ENCODE assay signal across 10 cellular contexts in the genomic region with DNA sequence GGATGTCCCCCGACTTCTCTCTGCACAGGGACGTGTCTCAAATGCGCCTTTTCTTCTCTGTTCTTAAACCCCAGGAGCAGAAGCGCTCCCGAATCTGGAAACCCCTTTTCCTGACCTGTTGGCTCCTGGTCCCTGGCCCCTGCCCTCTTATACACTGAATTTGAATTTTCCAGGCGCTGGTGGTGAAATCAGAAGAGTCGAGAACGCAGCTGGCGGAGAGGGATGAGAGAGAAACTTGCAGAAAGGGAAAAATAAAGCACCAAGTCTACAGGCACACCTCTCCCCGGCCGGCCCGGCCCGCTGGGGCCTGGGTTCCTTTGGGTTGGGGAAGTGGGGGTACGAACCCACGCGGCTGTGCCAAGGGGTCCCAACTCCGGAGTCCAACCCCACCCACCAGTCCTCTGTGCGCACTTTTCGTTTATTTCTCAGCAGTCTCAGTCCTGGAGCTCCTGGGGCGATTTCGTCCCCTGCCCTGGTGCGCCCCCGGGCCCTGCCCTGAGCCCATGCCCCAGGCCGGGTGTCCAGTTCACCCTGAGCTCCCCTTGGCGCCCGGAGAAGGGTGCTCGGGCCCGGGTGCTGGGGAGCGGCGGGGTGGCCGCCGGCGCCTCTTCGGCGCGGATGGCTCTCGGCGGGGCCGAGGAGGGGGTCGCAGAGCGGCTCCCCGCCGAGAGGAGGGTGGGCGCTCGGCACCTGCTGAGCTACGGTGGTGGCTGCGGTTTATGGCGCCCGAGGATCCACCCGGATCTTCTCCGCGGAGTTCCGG. TPM values are rescaled to one million over a fixed set of nuclear protein-coding genes. Genes with fewer than 3 reads are reported as not detected.
DNase-seq lines count a peak whose midpoint lies in the region; ATAC-seq and TF ChIP-seq lines count a peak whose summit lies in the region.
"Had no signal": no experiment of that assay in that cellular context is flagged by ENCODE, and none has a peak within 500 bp of the region (broad histone marks: within the 10 kb centered on the region; RNA-seq: fewer than 3 reads in every experiment).

No MANE protein-coding gene starts in this region.

- H3K4me3 ChIP-seq in AG04449 (ENCODE audit: low read depth, low read length) (peak overlapping the region; percentile 28), GM23338 (peak overlapping the region; percentile 41), lower lobe of right lung (peak overlapping the region; percentile 32)

- H3K9me3 Mint-ChIP-seq in GM23338: peaks cover 6% of the 10 kb centered on the region; the same call in 1 of the 3 replicates
- no peaks in the 10 kb centered on the region for H3K9me3 Mint-ChIP-seq in activated T-helper 2 cell treated with anti-CD3 and anti-CD28 coated beads, Interferon-gamma antibody, Interleukin-2, Interleukin-4, amounts not matched to agents 10 μg/mL and 5 μg/mL and 100 μg/mL, durations not matched to agents 14 hours and 24 hours and 36 hours

- POLR2A ChIA-PET in AG04449 (lab: Yijun Ruan, JAX): interaction anchor here (1.1 to 1.5 kb wide), 2 partner anchors 15 to 27 kb away, joined by 5 to 6 read pairs; partner anchors contain the start of genes CBX4 and CBX8

- no peaks in the 10 kb centered on the region for H3K9me3 ChIP-seq in lower lobe of right lung

- no peak for TF ChIP-seq CTCF in AG04449 (IDR thresholded peaks at IDR 0.05; ENCODE audit: insufficient read depth, low read length, missing control alignments)
- TF ChIP-seq CTCF in GM23338 (conservative IDR thresholded peaks at IDR 0.05; ENCODE audit: low read depth in 2 of 2): no peak
- TF ChIP-seq CTCF in lower lobe of right lung (IDR thresholded peaks at IDR 0.05): no peak

- no peak overlapping the region for H2AFZ ChIP-seq in GM23338

- H3K36me3 Mint-ChIP-seq in GM23338 (ENCODE audit: low read depth): peaks cover 4% of the 10 kb centered on the region; the same call in 1 of the 3 replicates
- no peaks in the 10 kb centered on the region for H3K36me3 Mint-ChIP-seq in activated T-helper 2 cell treated with anti-CD3 and anti-CD28 coated beads, Interferon-gamma antibody, Interleukin-2, Interleukin-4, amounts not matched to agents 10 μg/mL and 5 μg/mL and 100 μg/mL, durations not matched to agents 14 hours and 24 hours and 36 hours (ENCODE audit: low read depth)

- H3K9me2 ChIP-seq in GM23338 (ENCODE audit: insufficient read depth): no peaks in the 10 kb centered on the region

- peaks cover 90% of the 10 kb centered on the region for H3K27me3 Mint-ChIP-seq in GM23338 (ENCODE audit: insufficient read depth, low read depth, poor library complexity)
- H3K27me3 Mint-ChIP-seq in activated T-helper 2 cell treated with anti-CD3 and anti-CD28 coated beads, Interferon-gamma antibody, Interleukin-2, Interleukin-4, amounts not matched to agents 10 μg/mL and 5 μg/mL and 100 μg/mL, durations not matched to agents 14 hours and 24 hours and 36 hours (ENCODE audit: low read depth): peaks cover 55% of the 10 kb centered on the region

- peaks cover 9% of the 10 kb centered on the region; the same call in 1 of the 2 replicates for H4K20me1 ChIP-seq in GM23338 (replicated peaks; ENCODE audit: insufficient read depth)

- H3F3A ChIP-seq in GM23338 (replicated peaks; ENCODE audit: low read depth): peaks cover 35% of the 10 kb centered on the region

- no peak overlapping the region for H3K27ac ChIP-seq in GM23338 (ENCODE audit: low read depth)
- no peak overlapping the region for H3K27ac ChIP-seq in lower lobe of right lung

- H3K4me1 Mint-ChIP-seq in GM23338: peaks cover 32% of the 10 kb centered on the region
- peaks cover 23% of the 10 kb centered on the region for H3K4me1 Mint-ChIP-seq in activated T-helper 2 cell treated with anti-CD3 and anti-CD28 coated beads, Interferon-gamma antibody, Interleukin-2, Interleukin-4, amounts not matched to agents 10 μg/mL and 5 μg/mL and 100 μg/mL, durations not matched to agents 14 hours and 24 hours and 36 hours (ENCODE audit: low read depth)

- intact Hi-C loops in activated T-helper 2 cell treated with anti-CD3 and anti-CD28 coated beads, Interferon-gamma antibody, Interleukin-2, Interleukin-4, amounts not matched to agents 10 μg/mL and 5 μg/mL and 100 μg/mL, durations not matched to agents 14 hours and 24 hours and 36 hours (cut with micrococcal nuclease): no loop called here
- intact Hi-C loops in lower lobe of right lung (cut with DNase I): no loop called here

- ATAC-seq in GM23338 (no peak), lower lobe of right lung (no peak), HG02588 (IDR thresholded peaks at IDR 0.05; ENCODE audit: unreplicated experiment) (no peak), HG03378 (IDR thresholded peaks at IDR 0.05; ENCODE audit: unreplicated experiment) (no peak), esophagus mucosa (no peak)

- no peaks in the 10 kb centered on the region for H3K36me3 ChIP-seq in GM23338 (ENCODE audit: insufficient read depth)
- no peaks in the 10 kb centered on the region for H3K36me3 ChIP-seq in lower lobe of right lung

- no peak for DNase-seq in AG04449 (ENCODE audit: low read depth, low spot score)
- DNase-seq in GM23338 (ENCODE audit: low spot score): no peak
- no peak for DNase-seq in activated T-helper 2 cell treated with anti-CD3 and anti-CD28 coated beads, Interferon-gamma antibody, Interleukin-2, Interleukin-4, amounts not matched to agents 10 μg/mL and 5 μg/mL and 100 μg/mL, durations not matched to agents 14 hours and 24 hours and 36 hours (ENCODE audit: low spot score)
- DNase-seq in lower lobe of right lung: no peak
- DNase-seq in stimulated activated CD4-positive, alpha-beta T cell treated with anti-CD3 and anti-CD28 coated beads, Interleukin-2, amount 100 ng/mL, for 48 hours: no peak
- DNase-seq: posterior cingulate gyrus, SIG-M5 had no signal

- no peak overlapping the region for H3K27ac Mint-ChIP-seq in GM23338
- H3K27ac Mint-ChIP-seq in activated T-helper 2 cell treated with anti-CD3 and anti-CD28 coated beads, Interferon-gamma antibody, Interleukin-2, Interleukin-4, amounts not matched to agents 10 μg/mL and 5 μg/mL and 100 μg/mL, durations not matched to agents 14 hours and 24 hours and 36 hours: no peak overlapping the region

- H3K4me1 ChIP-seq in GM23338 (ENCODE audit: insufficient read depth) (peaks cover 35% of the 10 kb centered on the region), lower lobe of right lung (peaks cover 44% of the 10 kb centered on the region)

- H3K27me3 ChIP-seq in GM23338 (ENCODE audit: insufficient read depth) (peaks cover 94% of the 10 kb centered on the region), lower lobe of right lung (ENCODE audit: low read depth) (peaks cover 89% of the 10 kb centered on the region)

- H3K4me2 ChIP-seq in GM23338: peak overlapping the region; percentile 77

- H3K4me3 Mint-ChIP-seq in GM23338: peak overlapping the region; percentile 65
- H3K4me3 Mint-ChIP-seq in activated T-helper 2 cell treated with anti-CD3 and anti-CD28 coated beads, Interferon-gamma antibody, Interleukin-2, Interleukin-4, amounts not matched to agents 10 μg/mL and 5 μg/mL and 100 μg/mL, durations not matched to agents 14 hours and 24 hours and 36 hours (ENCODE audit: low read depth): peak overlapping the region; percentile 51

- CTCF ChIA-PET in AG04449 (lab: Yijun Ruan, JAX): interaction anchor here (0.8 to 3.0 kb wide), 11 partner anchors 11 to 196 kb away, joined by 3 to 19 read pairs (median 4); partner anchors contain the start of gene CBX8

- no peaks in the 10 kb centered on the region for H3K79me2 ChIP-seq in GM23338 (replicated peaks; ENCODE audit: insufficient read depth)

TF ChIP-seq in GM23338, 12 proteins besides CTCF, POLR2A, EP300 and RAD21:
- TF ChIP-seq EZH2phosphoT487 (IDR thresholded peaks at IDR 0.05; ENCODE audit: unreplicated experiment) (peak; percentile 20), POLR2AphosphoS5 (IDR thresholded peaks at IDR 0.05; ENCODE audit: low read depth) (no peak), EZH2 (IDR thresholded peaks at IDR 0.05; ENCODE audit: low read depth, unreplicated experiment) (peak; percentile 98)

RNA-seq across cellular contexts. Expression of gene CBX8, which starts 15.5 kb away (rescaled TPM):
- 0.16 and 1.0 TPM in 2 replicates for total RNA-seq in GM23338 (2014; rRNA removed; shearing (Covaris generic))
- 1.1 and 1.3 TPM in 2 replicates for polyA plus RNA-seq in GM23338 (2016; fragmentation: Nextera tagmentation; extraction: Ambion mirVana)
- total RNA-seq in activated T-helper 2 cell treated with anti-CD3 and anti-CD28 coated beads, Interferon-gamma antibody, Interleukin-2, Interleukin-4, amounts not matched to agents 10 μg/mL and 5 μg/mL and 100 μg/mL, durations not matched to agents 14 hours and 24 hours and 36 hours: 8.6 and 9.9 TPM in 2 replicates
- total RNA-seq in lower lobe of right lung: 5.8 TPM
- total RNA-seq in esophagus mucosa: 3.8 TPM

RNA-seq across cellular contexts. Expression of gene CBX4, which starts 26.9 kb away (rescaled TPM):
- 4.6 and 5.7 TPM in 2 replicates for total RNA-seq in GM23338 (2014; rRNA removed; shearing (Covaris generic))
- polyA plus RNA-seq in GM23338 (2016; fragmentation: Nextera tagmentation; extraction: Ambion mirVana): 1.4 TPM in 2 replicates
- total RNA-seq in activated T-helper 2 cell treated with anti-CD3 and anti-CD28 coated beads, Interferon-gamma antibody, Interleukin-2, Interleukin-4, amounts not matched to agents 10 μg/mL and 5 μg/mL and 100 μg/mL, durations not matched to agents 14 hours and 24 hours and 36 hours: 18.5 and 25.0 TPM in 2 replicates
- total RNA-seq in lower lobe of right lung (20.6 TPM), esophagus mucosa (25.2 TPM)

RNA-seq across cellular contexts. Expression of gene CBX2, which starts 34.4 kb away (rescaled TPM):
- total RNA-seq in GM23338 (2014; rRNA removed; shearing (Covaris generic)): 91.1 and 114 TPM in 2 replicates
- 26.6 and 29.2 TPM in 2 replicates for polyA plus RNA-seq in GM23338 (2016; fragmentation: Nextera tagmentation; extraction: Ambion mirVana)
- total RNA-seq in activated T-helper 2 cell treated with anti-CD3 and anti-CD28 coated beads, Interferon-gamma antibody, Interleukin-2, Interleukin-4, amounts not matched to agents 10 μg/mL and 5 μg/mL and 100 μg/mL, durations not matched to agents 14 hours and 24 hours and 36 hours: 9.7 and 11.2 TPM in 2 replicates
- total RNA-seq in lower lobe of right lung (3.9 TPM), esophagus mucosa (3.8 TPM)
